In the genomic region with DNA sequence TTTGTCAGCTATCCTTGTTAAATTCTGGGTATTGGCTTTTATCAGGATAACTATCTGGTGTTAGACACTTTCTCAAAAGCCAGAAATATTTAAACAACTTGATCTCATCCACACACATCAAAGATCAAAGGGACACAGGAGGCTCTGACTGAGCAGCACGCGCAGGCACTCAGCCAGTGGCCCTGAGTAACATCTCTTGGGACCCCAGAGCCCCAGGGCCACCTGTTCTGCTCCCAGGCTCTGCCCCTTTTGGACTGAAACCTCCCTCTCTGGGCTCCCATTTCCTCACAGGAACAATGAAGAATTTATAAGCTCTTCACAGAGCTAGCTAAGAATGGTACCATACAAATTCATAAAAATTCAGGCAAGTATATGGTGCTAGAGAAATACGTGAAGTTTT, we compare ENCODE assay signal across 16 cellular contexts. TPM values are rescaled to one million over a fixed set of nuclear protein-coding genes. Genes with fewer than 3 reads are reported as not detected.
DNase-seq lines count a peak whose midpoint lies in the region; ATAC-seq lines count a peak whose summit lies in the region.
"Had no signal": no experiment of that assay in that cellular context is flagged by ENCODE, and none has a peak within 500 bp of the region (broad histone marks: within the 10 kb centered on the region; RNA-seq: fewer than 3 reads in every experiment).

No MANE protein-coding gene starts in this region.

- H3K9me3 Mint-ChIP-seq in activated naive CD4-positive, alpha-beta T cell treated with anti-CD3 and anti-CD28 coated beads, Interleukin-2, amount 10 ng/mL, durations not matched to agents 7 days and 5 days: peaks cover 2% of the 10 kb centered on the region
- H3K9me3 Mint-ChIP-seq in central memory CD8-positive, alpha-beta T cell: no peaks in the 10 kb centered on the region
- no peaks in the 10 kb centered on the region for H3K9me3 Mint-ChIP-seq in stimulated activated naive CD8-positive, alpha-beta T cell treated with anti-CD3 and anti-CD28 coated beads, Interleukin-15, amount 100 ng/mL, for 72 hours
- H3K9me3 Mint-ChIP-seq: mesothelial cell of epicardium had no signal

- H3K36me3 ChIP-seq in MG63: no peaks in the 10 kb centered on the region
- H3K36me3 ChIP-seq: cardiac muscle cell, ovary had no signal

- peaks cover 51% of the 10 kb centered on the region for H3K36me3 Mint-ChIP-seq in activated naive CD4-positive, alpha-beta T cell treated with anti-CD3 and anti-CD28 coated beads, Interleukin-2, amount 10 ng/mL, durations not matched to agents 7 days and 5 days
- peaks cover 4% of the 10 kb centered on the region for H3K36me3 Mint-ChIP-seq in central memory CD8-positive, alpha-beta T cell (ENCODE audit: insufficient read depth)
- H3K36me3 Mint-ChIP-seq: mesothelial cell of epicardium had no signal

- peaks cover 81% of the 10 kb centered on the region for H3K4me1 Mint-ChIP-seq in activated naive CD4-positive, alpha-beta T cell treated with anti-CD3 and anti-CD28 coated beads, Interleukin-2, amount 10 ng/mL, durations not matched to agents 7 days and 5 days
- peaks cover 48% of the 10 kb centered on the region for H3K4me1 Mint-ChIP-seq in central memory CD8-positive, alpha-beta T cell
- peaks cover 92% of the 10 kb centered on the region for H3K4me1 Mint-ChIP-seq in stimulated activated naive CD8-positive, alpha-beta T cell treated with anti-CD3 and anti-CD28 coated beads, Interleukin-15, amount 100 ng/mL, for 72 hours

- no peaks in the 10 kb centered on the region for H3K27me3 Mint-ChIP-seq in activated naive CD4-positive, alpha-beta T cell treated with anti-CD3 and anti-CD28 coated beads, Interleukin-2, amount 10 ng/mL, durations not matched to agents 7 days and 5 days
- H3K27me3 Mint-ChIP-seq in central memory CD8-positive, alpha-beta T cell: no peaks in the 10 kb centered on the region
- H3K27me3 Mint-ChIP-seq in stimulated activated naive CD8-positive, alpha-beta T cell treated with anti-CD3 and anti-CD28 coated beads, Interleukin-15, amount 100 ng/mL, for 72 hours: no peaks in the 10 kb centered on the region

- peak overlapping the region; percentile 97 for H3K27ac Mint-ChIP-seq in activated naive CD4-positive, alpha-beta T cell treated with anti-CD3 and anti-CD28 coated beads, Interleukin-2, amount 10 ng/mL, durations not matched to agents 7 days and 5 days
- peak overlapping the region; percentile 46 for H3K27ac Mint-ChIP-seq in central memory CD8-positive, alpha-beta T cell (ENCODE audit: low read depth)
- peak overlapping the region; percentile 60 to 95 for H3K27ac Mint-ChIP-seq in stimulated activated naive CD8-positive, alpha-beta T cell treated with anti-CD3 and anti-CD28 coated beads, Interleukin-15, amount 100 ng/mL, for 72 hours
- H3K27ac Mint-ChIP-seq: mesothelial cell of epicardium had no signal

- DNase-seq in activated naive CD4-positive, alpha-beta T cell treated with anti-CD3 and anti-CD28 coated beads, Interleukin-2, amount 10 ng/mL, durations not matched to agents 7 days and 5 days: peak; percentile 41
- no peak for DNase-seq in activated naive CD4-positive, alpha-beta T cell treated with anti-CD3 and anti-CD28 coated beads, Interleukin-2, amount 50 U/mL, for 16 hours
- DNase-seq in SW480 (ENCODE audit: low spot score) (peak; percentile 66), MG63 (no peak)
- DNase-seq in central memory CD8-positive, alpha-beta T cell (ENCODE audit: low spot score in 2 of 2): no peak
- no peak for DNase-seq in stimulated activated naive CD8-positive, alpha-beta T cell treated with anti-CD3 and anti-CD28 coated beads, Interleukin-15, amount 100 ng/mL, for 72 hours
- DNase-seq: activated CD4-positive, alpha-beta T cell treated with anti-CD3 and anti-CD28 coated beads for 48 hours; Karpas-422; NCI-H187; ovary had no signal

- no peaks in the 10 kb centered on the region for H3K9me3 ChIP-seq in MG63
- H3K9me3 ChIP-seq: ovary had no signal

- H3K4me3 Mint-ChIP-seq in activated naive CD4-positive, alpha-beta T cell treated with anti-CD3 and anti-CD28 coated beads, Interleukin-2, amount 10 ng/mL, durations not matched to agents 7 days and 5 days: no peak overlapping the region
- H3K4me3 Mint-ChIP-seq in central memory CD8-positive, alpha-beta T cell: no peak overlapping the region
- peak overlapping the region; percentile 38 to 76 for H3K4me3 Mint-ChIP-seq in stimulated activated naive CD8-positive, alpha-beta T cell treated with anti-CD3 and anti-CD28 coated beads, Interleukin-15, amount 100 ng/mL, for 72 hours
- H3K4me3 Mint-ChIP-seq: mesothelial cell of epicardium had no signal

- CTCF ChIA-PET in activated naive CD4-positive, alpha-beta T cell treated with anti-CD3 and anti-CD28 coated beads, Interleukin-2, amount 10 ng/mL, durations not matched to agents 7 days and 5 days (lab: Charles Lee): interaction anchor here (0.7 to 2.1 kb wide), 6 partner anchors 9 to 137 kb away, joined by 3 to 10 read pairs (median 4); no protein-coding TSS in a partner anchor

- H3K4me3 ChIP-seq in MG63: no peak overlapping the region
- H3K4me3 ChIP-seq: cardiac muscle cell, ovary had no signal

- H3K27me3 ChIP-seq in MG63: no peaks in the 10 kb centered on the region
- H3K27me3 ChIP-seq: cardiac muscle cell, ovary had no signal

- ATAC-seq in central memory CD8-positive, alpha-beta T cell (replicated peaks; ENCODE audit: extremely low read depth, poor library complexity, severe bottlenecking): no peak
- ATAC-seq in stimulated activated naive CD8-positive, alpha-beta T cell treated with anti-CD3 and anti-CD28 coated beads, Interleukin-15, amount 100 ng/mL, for 72 hours: no peak
- no peak for ATAC-seq in esophagus mucosa
- ATAC-seq in GM19328 (IDR thresholded peaks at IDR 0.05; ENCODE audit: unreplicated experiment): no peak
- ATAC-seq: Panc1 had no signal

RNA-seq across cellular contexts. Expression of a gene that starts 16.1 kb away (rescaled TPM):
- total RNA-seq in esophagus mucosa: 0.44 TPM
- 1.5 and 2.1 TPM in 2 replicates for total RNA-seq in MG63 (2014; rRNA removed; shearing (Covaris generic); ENCODE audit: low replicate concordance)
- total RNA-seq: cardiac muscle cell, endothelial cell of umbilical vein had no signal

Comparison
In these comparisons a context has a peak if more than half of its experiments do, and no peak if none do; other contexts are left out.
1. DNase-seq: peak in activated naive CD4-positive, alpha-beta T cell treated with anti-CD3 and anti-CD28 coated beads, Interleukin-2, amount 10 ng/mL, durations not matched to agents 7 days and 5 days (single experiment) and SW480 (single experiment); none in activated naive CD4-positive, alpha-beta T cell treated with anti-CD3 and anti-CD28 coated beads, Interleukin-2, amount 50 U/mL, for 16 hours (single experiment), central memory CD8-positive, alpha-beta T cell (0 of 2), stimulated activated naive CD8-positive, alpha-beta T cell treated with anti-CD3 and anti-CD28 coated beads, Interleukin-15, amount 100 ng/mL, for 72 hours (0 of 2) and MG63 (single experiment).
2. H3K27ac Mint-ChIP-seq: peak in every context shown above with its lines; median percentile 97 in activated naive CD4-positive, alpha-beta T cell treated with anti-CD3 and anti-CD28 coated beads, Interleukin-2, amount 10 ng/mL, durations not matched to agents 7 days and 5 days; 78 in stimulated activated naive CD8-positive, alpha-beta T cell treated with anti-CD3 and anti-CD28 coated beads, Interleukin-15, amount 100 ng/mL, for 72 hours; 46 in central memory CD8-positive, alpha-beta T cell.
3. H3K4me3 Mint-ChIP-seq: peak in stimulated activated naive CD8-positive, alpha-beta T cell treated with anti-CD3 and anti-CD28 coated beads, Interleukin-15, amount 100 ng/mL, for 72 hours (2 of 2); none in activated naive CD4-positive, alpha-beta T cell treated with anti-CD3 and anti-CD28 coated beads, Interleukin-2, amount 10 ng/mL, durations not matched to agents 7 days and 5 days (single experiment) and central memory CD8-positive, alpha-beta T cell (single experiment).